In genomic region chr17:50210249-50211225, GRCh38 we compare ENCODE assay signal across 8 cellular contexts. TPM values are rescaled to one million over a fixed set of nuclear protein-coding genes. Genes with fewer than 3 reads are reported as not detected.
DNase-seq lines count a peak whose midpoint lies in the region; ATAC-seq, FAIRE-seq and TF ChIP-seq lines count a peak whose summit lies in the region.

No MANE protein-coding gene starts in this region.

- TF ChIP-seq RAD21 in HCT116 (IDR thresholded peaks at IDR 0.05; ENCODE audit: low read depth) (no peak), K562 (CRISPR knock-in tag; conservative IDR thresholded peaks at IDR 0.05 in 1 of 2, IDR thresholded peaks at IDR 0.05 in 1 of 2) (no peak)

- CTCF ChIA-PET in HCT116 (lab: Charles Lee): interaction anchor here (2.8 to 5.0 kb wide), 2 partner anchors 10 kb away, joined by 12 to 46 read pairs; partner anchors contain the start of gene COL1A1
- CTCF ChIA-PET in K562 (lab: Yijun Ruan, JAX; ENCODE audit: low intra/inter-chr PET ratio): no interaction called here
- CTCF ChIA-PET in CD4-positive, alpha-beta T cell (lab: Charles Lee): no interaction called here

- POLR2A ChIA-PET in HCT116 (lab: Charles Lee): interaction anchor here (1.3 kb wide), 1 partner anchor 10 kb away, joined by 3 read pairs; no protein-coding TSS in a partner anchor
- POLR2A ChIA-PET in K562 (lab: Yijun Ruan, JAX): interaction anchor here (0.7 to 2.2 kb wide), 5 partner anchors 11 to 151 kb away, joined by 3 to 13 read pairs (median 4); no protein-coding TSS in a partner anchor
- POLR2A ChIA-PET in CD4-positive, alpha-beta T cell (lab: Charles Lee): no interaction called here

- H3K4me2 ChIP-seq in HCT116 (ENCODE audit: low read length): peak overlapping the region; percentile 65
- H3K4me2 ChIP-seq in K562 (ENCODE audit: insufficient read depth, low read length): peak overlapping the region; percentile 65
- no peak overlapping the region for H3K4me2 ChIP-seq in Karpas-422 (ENCODE audit: low read depth, low read length, poor library complexity, severe bottlenecking)

- H3K4me3 ChIP-seq in HCT116 (replicated peaks in 1 of 2; ENCODE audit: low read depth in 1 of 2, low read length in 2 of 2) (peak overlapping the region in 1 of 2 experiments; percentile 10; a peak in 1 of 4 replicates), K562 (no peak overlapping the region), kidney (ENCODE audit: low read length in 2 of 2) (no peak overlapping the region), stomach smooth muscle (ENCODE audit: low read length in 2 of 2) (peak overlapping the region; percentile 54 to 62), Karpas-422 (ENCODE audit: low read length) (no peak overlapping the region)

- FAIRE-seq in K562 (lab: Jason Lieb, UNC) (peak; percentile 37), kidney (lab: Jason Lieb, UNC) (no peak)

- no peaks in the 10 kb centered on the region for H3K9me1 ChIP-seq in K562 (ENCODE audit: control insufficient read depth, insufficient read depth, low read length)

- no peak for TF ChIP-seq POLR2A in HCT116 (IDR thresholded peaks at IDR 0.05; ENCODE audit: borderline replicate concordance, extremely low read depth, insufficient read depth, insufficient read length)
- TF ChIP-seq POLR2A in K562 (conservative IDR thresholded peaks at IDR 0.05): no peak

- H3K4me1 Mint-ChIP-seq in CD4-positive, alpha-beta T cell (ENCODE audit: low read depth): peaks cover 14% of the 10 kb centered on the region

- H3K79me2 ChIP-seq in HCT116 (ENCODE audit: insufficient read depth, low read length) (no peaks in the 10 kb centered on the region), K562 (ENCODE audit: control insufficient read depth, insufficient read depth, low read length) (no peaks in the 10 kb centered on the region), Karpas-422 (ENCODE audit: low read length) (no peaks in the 10 kb centered on the region)

- in situ Hi-C loops in K562 (cut with MboI): no loop called here

- H4K20me1 ChIP-seq in HCT116 (ENCODE audit: insufficient read depth): no peaks in the 10 kb centered on the region
- H4K20me1 ChIP-seq in K562 (replicated peaks; ENCODE audit: control insufficient read depth, insufficient read depth, low read length): no peaks in the 10 kb centered on the region
- H4K20me1 ChIP-seq in Karpas-422 (ENCODE audit: insufficient read depth, low read depth, low read length): no peaks in the 10 kb centered on the region

- H3K27me3 ChIP-seq in HCT116 (ENCODE audit: insufficient read depth, low read length): no peaks in the 10 kb centered on the region
- no peaks in the 10 kb centered on the region for H3K27me3 ChIP-seq in K562 (ENCODE audit: control insufficient read depth in 2 of 2, insufficient read depth in 2 of 2, low read length in 2 of 2)
- no peaks in the 10 kb centered on the region for H3K27me3 ChIP-seq in stomach smooth muscle (ENCODE audit: control insufficient read depth in 1 of 2, insufficient read depth in 2 of 2, low read length in 2 of 2)
- no peaks in the 10 kb centered on the region for H3K27me3 ChIP-seq in Karpas-422 (ENCODE audit: low read length)
- H3K27me3 ChIP-seq in CD4-positive, alpha-beta T cell (ENCODE audit: control insufficient read depth, insufficient read depth, low read length): peaks cover 41% of the 10 kb centered on the region

- ATAC-seq in HCT116: peak; percentile 79
- ATAC-seq in K562: no peak
- no peak for ATAC-seq in CD4-positive, alpha-beta T cell (ENCODE audit: poor library complexity)
- no peak for ATAC-seq in HG03175 (IDR thresholded peaks at IDR 0.05; ENCODE audit: unreplicated experiment)

- TF ChIP-seq EP300 in K562 (IDR thresholded peaks at IDR 0.05; ENCODE audit: low read length): no peak

- H3K9me2 ChIP-seq in HCT116 (ENCODE audit: insufficient read depth): no peaks in the 10 kb centered on the region
- no peaks in the 10 kb centered on the region for H3K9me2 ChIP-seq in Karpas-422 (replicated peaks; ENCODE audit: insufficient read depth, low read length)

- H3K27ac Mint-ChIP-seq in CD4-positive, alpha-beta T cell: no peak overlapping the region

- H3K9me3 ChIP-seq in HCT116 (ENCODE audit: control insufficient read depth in 1 of 2, insufficient read depth in 1 of 2, low read depth in 1 of 2, low read length in 2 of 2) (no peaks in the 10 kb centered on the region), K562 (replicated peaks; ENCODE audit: control insufficient read depth, insufficient read depth, low read depth, low read length) (no peaks in the 10 kb centered on the region), kidney (ENCODE audit: control insufficient read depth in 1 of 2, low read length in 2 of 2) (no peaks in the 10 kb centered on the region), stomach smooth muscle (ENCODE audit: control insufficient read depth in 2 of 2, low read length in 2 of 2) (no peaks in the 10 kb centered on the region), Karpas-422 (ENCODE audit: low read length) (no peaks in the 10 kb centered on the region)
- no peaks in the 10 kb centered on the region for H3K9me3 ChIP-seq in CD4-positive, alpha-beta T cell (ENCODE audit: control insufficient read depth, low read length)

- BruUV-seq in HCT116 (replicated peaks; lab: Mats Ljungman, UMichigan) (no TSS peak), K562 (replicated peaks; lab: Mats Ljungman, UMichigan) (no TSS peak)

- H2AFZ ChIP-seq in HCT116 (ENCODE audit: low read depth, low read length, poor library complexity, severe bottlenecking) (peak overlapping the region; percentile 59), K562 (ENCODE audit: low read depth, low read length) (peak overlapping the region; percentile 71), Karpas-422 (ENCODE audit: low read length) (no peak overlapping the region)

- H3K4me1 ChIP-seq in HCT116 (ENCODE audit: control insufficient read depth in 1 of 2, insufficient read depth in 2 of 2, low read length in 2 of 2) (peaks cover 14 to 31% of the 10 kb centered on the region in 2 experiments), K562 (replicated peaks in 1 of 2; ENCODE audit: control insufficient read depth in 2 of 2, insufficient read depth in 2 of 2, low read length in 2 of 2) (peaks cover 59 to 63% of the 10 kb centered on the region in 2 experiments), kidney (ENCODE audit: control insufficient read depth in 1 of 2, insufficient read depth in 1 of 2, low read depth in 1 of 2, low read length in 2 of 2) (peaks cover 0 to 8% of the 10 kb centered on the region in 2 donors), stomach smooth muscle (ENCODE audit: control insufficient read depth, insufficient read depth, low read length) (peaks cover 62% of the 10 kb centered on the region), Karpas-422 (ENCODE audit: low read length) (no peaks in the 10 kb centered on the region)

- RAD21 ChIA-PET in HCT116 (lab: Charles Lee; ENCODE audit: low non-redundant PET in 1 of 2, low total read pairs in 2 of 2, uncharacterized antibody in 2 of 2, unreplicated experiment in 2 of 2): no interaction called here

- H3K4me3 Mint-ChIP-seq in CD4-positive, alpha-beta T cell: no peak overlapping the region

- no peak overlapping the region for H3K27ac ChIP-seq in HCT116 (ENCODE audit: low read depth, low read length)
- H3K27ac ChIP-seq in K562 (ENCODE audit: extremely low read depth, low read depth, low read length): peak overlapping the region; percentile 29; the same call in 1 of the 3 replicates
- peak overlapping the region; percentile 51 to 72 for H3K27ac ChIP-seq in kidney (ENCODE audit: low read depth in 2 of 2, low read length in 2 of 2)
- H3K27ac ChIP-seq in stomach smooth muscle (ENCODE audit: low read length): peak overlapping the region; percentile 98
- no peak overlapping the region for H3K27ac ChIP-seq in Karpas-422 (ENCODE audit: low read length)
- no peak overlapping the region for H3K27ac ChIP-seq in CD4-positive, alpha-beta T cell (ENCODE audit: low read depth, low read length)

- 32% methylated on average over 15 of the region's 26 CpGs for WGBS in K562 (ENCODE audit: insufficient coverage, low coverage, missing lambda C conversion rate)

- H3K9me3 Mint-ChIP-seq in CD4-positive, alpha-beta T cell: no peaks in the 10 kb centered on the region

- intact Hi-C loops in HCT116 (cut with micrococcal nuclease) (no loop called here), K562 (cut with micrococcal nuclease) (no loop called here), kidney (cut with DNase I) (no loop called here)
- intact Hi-C loops in CD4-positive, alpha-beta T cell (cut with DNase I, micrococcal nuclease): no loop called here

- DNase-seq in HCT116 (ENCODE audit: low read depth, low spot score) (no peak), K562 (ENCODE audit: extremely low read depth in 1 of 4, low spot score in 3 of 4) (peak; percentile 48 to 76 (median 68)), kidney (peak; percentile 95), Karpas-422 (no peak), NCI-H2227 (lab: John Stamatoyannopoulos, UW; ENCODE audit: unreplicated experiment) (no peak)
- no peak for DNase-seq in CD4-positive, alpha-beta T cell

- H3K27me3 Mint-ChIP-seq in CD4-positive, alpha-beta T cell: peaks cover 53% of the 10 kb centered on the region

- TF ChIP-seq CTCF in HCT116 (IDR thresholded peaks at IDR 0.05 in 2 of 3, conservative IDR thresholded peaks at IDR 0.05 in 1 of 3; ENCODE audit: borderline replicate concordance in 1 of 3, insufficient read depth in 1 of 3, low read depth in 2 of 3, low read length in 2 of 3) (no peak), K562 (IDR thresholded peaks at IDR 0.05 in 2 of 3, conservative IDR thresholded peaks at IDR 0.05 in 1 of 3; ENCODE audit: insufficient read depth in 2 of 3, low read depth in 1 of 3, low read length in 3 of 3) (no peak), kidney (IDR thresholded peaks at IDR 0.05; ENCODE audit: borderline replicate concordance, extremely low read depth, insufficient read depth) (no peak)
- TF ChIP-seq CTCF in CD4-positive, alpha-beta T cell (IDR thresholded peaks at IDR 0.05): no peak

- H3K9ac ChIP-seq in HCT116 (ENCODE audit: low read length): peak overlapping the region; percentile 26
- peak overlapping the region; percentile 39 to 77 for H3K9ac ChIP-seq in K562 (ENCODE audit: insufficient read depth in 1 of 2, low read depth in 2 of 2, low read length in 2 of 2)
- peak overlapping the region in 1 of 2 donors; percentile 26 for H3K9ac ChIP-seq in kidney (ENCODE audit: low read length in 2 of 2)
- H3K9ac ChIP-seq in stomach smooth muscle (ENCODE audit: low read length in 2 of 2): peak overlapping the region; percentile 77 to 87
- H3K9ac ChIP-seq in Karpas-422 (ENCODE audit: low read length): no peak overlapping the region

- H3K36me3 ChIP-seq in HCT116 (ENCODE audit: control insufficient read depth in 1 of 2, insufficient read depth in 2 of 2, low read length in 2 of 2) (no peaks in the 10 kb centered on the region), K562 (ENCODE audit: control insufficient read depth, insufficient read depth, low read length) (no peaks in the 10 kb centered on the region), kidney (ENCODE audit: control insufficient read depth in 1 of 2, insufficient read depth in 2 of 2, low read length in 2 of 2) (no peaks in the 10 kb centered on the region), stomach smooth muscle (ENCODE audit: control insufficient read depth in 2 of 2, insufficient read depth in 2 of 2, low read length in 2 of 2) (no peaks in the 10 kb centered on the region), Karpas-422 (ENCODE audit: insufficient read depth, low read length) (no peaks in the 10 kb centered on the region)

- H3K36me3 Mint-ChIP-seq in CD4-positive, alpha-beta T cell (ENCODE audit: low read depth): no peaks in the 10 kb centered on the region

RNA-seq across cellular contexts. Expression of gene COL1A1, which starts 9.1 kb away (rescaled TPM):
- total RNA-seq in HCT116 (2021; ENCODE audit: unreplicated experiment): 33.6 TPM
- 22.1 and 42.6 TPM in 2 replicates for polyA plus RNA-seq in HCT116 (2012)
- 3.2 and 16.9 TPM in 2 replicates for total RNA-seq in K562 (2011; cell fraction: chromatin; rRNA removed; ENCODE audit: low replicate concordance)
- total RNA-seq in K562 (2011; cell fraction: nucleolus; rRNA removed): 5.7 and 9.0 TPM in 2 replicates
- 3.7 and 4.2 TPM in 2 replicates for total RNA-seq in K562 (2011; cell fraction: nucleoplasm; rRNA removed)
- 0.86 and 0.91 TPM in 2 replicates for total RNA-seq in K562 (2014; rRNA removed)
- total RNA-seq in K562 (2014; rRNA removed; fragmentation: Illumina TruSeq; extraction: Trizol): 0.15 TPM in 1 of 2 replicates, not detected in the other
- 0.08 and 0.18 TPM in 2 replicates for total RNA-seq in K562 (2015; rRNA removed; fragmentation: Illumina TruSeq; extraction: Trizol)
- 2.8 and 3.4 TPM in 2 replicates for total RNA-seq in K562 (2021)
- polyA plus RNA-seq in K562 (2011; rRNA removed): 0.11 and 0.20 TPM in 2 replicates
- polyA plus RNA-seq in K562 (2011; cell fraction: cytosol; rRNA removed): 0.16 and 0.27 TPM in 2 replicates
- 2.0 and 4.9 TPM in 2 replicates for polyA plus RNA-seq in K562 (2011; cell fraction: nucleus; rRNA removed)
- 1.1 and 1.7 TPM in 2 replicates for polyA plus RNA-seq in K562 (2012)
- polyA plus RNA-seq in K562 (2014; fragmentation: Illumina TruSeq; extraction: Trizol): 0.64 and 0.91 TPM in 2 replicates
- polyA plus RNA-seq in K562 (2014; fragmentation: Nextera tagmentation; extraction: Ambion mirVana): under 1 TPM; 0.04 to 0.06 TPM
- polyA plus RNA-seq in K562 (2014; rRNA removed): 0.86 and 0.95 TPM in 2 replicates
- polyA minus RNA-seq in K562 (2011; rRNA and poly(A)+ RNA removed): 0.25 and 1.1 TPM in 2 replicates
- polyA minus RNA-seq in K562 (2011; cell fraction: cytosol; rRNA and poly(A)+ RNA removed): 2.0 and 3.3 TPM in 2 replicates
- 2.3 and 3.1 TPM in 2 replicates for polyA minus RNA-seq in K562 (2011; cell fraction: nucleus; rRNA and poly(A)+ RNA removed)
- 142 TPM for total RNA-seq in kidney
- polyA plus RNA-seq in kidney (ENCODE audit: insufficient read depth, low read depth, low replicate concordance): 9.2 TPM
- total RNA-seq in Karpas-422 (2014; rRNA removed; shearing (Covaris generic); ENCODE audit: low replicate concordance): not detected in 2 replicates
- 10 to 100 TPM in 1 of 2 experiments, 1 to 10 TPM in 1; 10.0 to 11.4 TPM for total RNA-seq in CD4-positive, alpha-beta T cell

RNA-seq across cellular contexts. Expression of gene SGCA, which starts 44.7 kb away (rescaled TPM):
- total RNA-seq in HCT116 (2021; ENCODE audit: unreplicated experiment): 0.37 TPM
- polyA plus RNA-seq in HCT116 (2012): 0.21 and 0.56 TPM in 2 replicates
- total RNA-seq in K562 (2011; cell fraction: chromatin; rRNA removed; ENCODE audit: low replicate concordance): not detected in 2 replicates
- not detected in 2 replicates for total RNA-seq in K562 (2011; cell fraction: nucleolus; rRNA removed)
- total RNA-seq in K562 (2011; cell fraction: nucleoplasm; rRNA removed): not detected in 2 replicates
- not detected in 2 replicates for total RNA-seq in K562 (2014; rRNA removed)
- total RNA-seq in K562 (2014; rRNA removed; fragmentation: Illumina TruSeq; extraction: Trizol): not detected in 2 replicates
- not detected in 2 replicates for total RNA-seq in K562 (2015; rRNA removed; fragmentation: Illumina TruSeq; extraction: Trizol)
- not detected in 2 replicates for total RNA-seq in K562 (2021)
- polyA plus RNA-seq in K562 (2011; rRNA removed): not detected in 2 replicates
- not detected in 2 replicates for polyA plus RNA-seq in K562 (2011; cell fraction: cytosol; rRNA removed)
- not detected in 2 replicates for polyA plus RNA-seq in K562 (2011; cell fraction: nucleus; rRNA removed)
- not detected in 2 replicates for polyA plus RNA-seq in K562 (2012)
- polyA plus RNA-seq in K562 (2014; fragmentation: Illumina TruSeq; extraction: Trizol): not detected in 2 replicates
- polyA plus RNA-seq in K562 (2014; fragmentation: Nextera tagmentation; extraction: Ambion mirVana): not detected
- polyA plus RNA-seq in K562 (2014; rRNA removed): not detected in 2 replicates
- not detected in 2 replicates for polyA minus RNA-seq in K562 (2011; rRNA and poly(A)+ RNA removed)
- polyA minus RNA-seq in K562 (2011; cell fraction: cytosol; rRNA and poly(A)+ RNA removed): not detected in 2 replicates
- not detected in 2 replicates for polyA minus RNA-seq in K562 (2011; cell fraction: nucleus; rRNA and poly(A)+ RNA removed)
- total RNA-seq in kidney: 4.2 TPM
- 5.5 TPM for polyA plus RNA-seq in kidney (ENCODE audit: insufficient read depth, low read depth, low replicate concordance)
- not detected in 2 replicates for total RNA-seq in Karpas-422 (2014; rRNA removed; shearing (Covaris generic); ENCODE audit: low replicate concordance)
- total RNA-seq in CD4-positive, alpha-beta T cell: not detected

Comparison
In these comparisons a context has a peak if more than half of its experiments do, and no peak if none do; other contexts are left out.
1. DNase-seq: peak in K562 (4 of 4) and kidney (single experiment); none in HCT116 (single experiment), Karpas-422 (single experiment), CD4-positive, alpha-beta T cell (0 of 10) and NCI-H2227 (single experiment).
2. H3K27ac ChIP-seq: peak in K562 (single experiment), kidney (2 of 2) and stomach smooth muscle (single experiment); none in HCT116 (single experiment), Karpas-422 (single experiment) and CD4-positive, alpha-beta T cell (single experiment).
3. H3K4me3 ChIP-seq: peak in stomach smooth muscle (2 of 2); none in K562 (single experiment), kidney (0 of 2) and Karpas-422 (single experiment).
4. Of the 22 proteins assayed by ChIP-seq in both K562 and HCT116: peak only in K562: EGR1, FOSL1 and JUND; only in HCT116: TCF7L2; in both: none; in neither: 17; mixed calls (peak in some experiments, not most) for 1.